1 cellular context compared by ENCODE assay signal in the genomic region with DNA sequence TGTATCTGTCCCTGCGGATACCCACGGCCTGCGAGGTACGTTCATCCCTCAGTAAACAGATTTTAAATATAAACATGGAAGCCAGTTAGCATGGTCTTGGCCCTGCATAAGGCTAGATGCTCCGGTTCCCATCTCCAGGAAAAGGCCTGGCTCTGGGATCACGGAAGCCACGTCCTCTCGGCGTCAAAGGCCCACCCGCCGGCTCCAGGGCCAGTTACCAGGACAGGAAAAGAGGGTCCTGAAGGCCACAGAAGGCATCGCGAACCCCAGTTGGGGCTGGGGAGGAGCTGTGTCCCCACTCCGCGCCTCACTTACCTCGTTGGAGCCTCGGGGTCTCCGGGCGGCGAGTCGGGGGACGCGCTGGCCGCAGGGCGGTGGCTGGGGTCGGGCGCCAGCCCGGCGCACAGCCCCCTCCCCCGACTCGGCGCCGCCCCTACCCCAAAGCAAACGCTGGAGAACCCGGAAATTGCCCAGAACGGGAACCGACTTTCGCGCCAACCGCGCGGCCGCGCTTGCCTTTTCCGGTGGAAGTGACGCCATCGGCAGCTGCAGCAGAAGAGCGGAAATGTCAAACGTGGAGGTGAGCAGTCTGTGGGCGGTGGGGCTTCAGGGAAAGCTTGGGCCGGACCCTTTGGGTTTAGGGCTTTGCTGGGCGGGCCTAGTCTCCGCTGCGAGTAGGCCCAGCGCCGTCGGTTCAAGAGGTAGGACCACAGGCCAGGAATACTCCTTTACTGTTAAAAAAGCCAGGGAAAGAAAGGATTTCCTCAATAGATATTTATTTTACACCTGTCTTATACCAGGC.
A peak's percentile ranks its signal among the peaks of the same experiment; 100 is the strongest.
TF ChIP-seq lines count a peak whose summit lies in the region.

TSS of gene TOPBP1 (minus strand) at position 488 of the 802 bp plus-strand sequence. CDS start 814 bp downstream, outside the sequence.

TF ChIP-seq in HEK293, 187 proteins besides CTCF, POLR2A, EP300 and RAD21 (continued from another document and continues in another):
- TF ChIP-seq, protein P1, sequence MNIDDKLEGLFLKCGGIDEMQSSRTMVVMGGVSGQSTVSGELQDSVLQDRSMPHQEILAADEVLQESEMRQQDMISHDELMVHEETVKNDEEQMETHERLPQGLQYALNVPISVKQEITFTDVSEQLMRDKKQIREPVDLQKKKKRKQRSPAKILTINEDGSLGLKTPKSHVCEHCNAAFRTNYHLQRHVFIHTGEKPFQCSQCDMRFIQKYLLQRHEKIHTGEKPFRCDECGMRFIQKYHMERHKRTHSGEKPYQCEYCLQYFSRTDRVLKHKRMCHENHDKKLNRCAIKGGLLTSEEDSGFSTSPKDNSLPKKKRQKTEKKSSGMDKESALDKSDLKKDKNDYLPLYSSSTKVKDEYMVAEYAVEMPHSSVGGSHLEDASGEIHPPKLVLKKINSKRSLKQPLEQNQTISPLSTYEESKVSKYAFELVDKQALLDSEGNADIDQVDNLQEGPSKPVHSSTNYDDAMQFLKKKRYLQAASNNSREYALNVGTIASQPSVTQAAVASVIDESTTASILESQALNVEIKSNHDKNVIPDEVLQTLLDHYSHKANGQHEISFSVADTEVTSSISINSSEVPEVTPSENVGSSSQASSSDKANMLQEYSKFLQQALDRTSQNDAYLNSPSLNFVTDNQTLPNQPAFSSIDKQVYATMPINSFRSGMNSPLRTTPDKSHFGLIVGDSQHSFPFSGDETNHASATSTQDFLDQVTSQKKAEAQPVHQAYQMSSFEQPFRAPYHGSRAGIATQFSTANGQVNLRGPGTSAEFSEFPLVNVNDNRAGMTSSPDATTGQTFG (tag by site-specific recombination; IDR thresholded peaks at IDR 0.05; ENCODE audit: borderline replicate concordance), result no peak
- TF ChIP-seq, protein P2, sequence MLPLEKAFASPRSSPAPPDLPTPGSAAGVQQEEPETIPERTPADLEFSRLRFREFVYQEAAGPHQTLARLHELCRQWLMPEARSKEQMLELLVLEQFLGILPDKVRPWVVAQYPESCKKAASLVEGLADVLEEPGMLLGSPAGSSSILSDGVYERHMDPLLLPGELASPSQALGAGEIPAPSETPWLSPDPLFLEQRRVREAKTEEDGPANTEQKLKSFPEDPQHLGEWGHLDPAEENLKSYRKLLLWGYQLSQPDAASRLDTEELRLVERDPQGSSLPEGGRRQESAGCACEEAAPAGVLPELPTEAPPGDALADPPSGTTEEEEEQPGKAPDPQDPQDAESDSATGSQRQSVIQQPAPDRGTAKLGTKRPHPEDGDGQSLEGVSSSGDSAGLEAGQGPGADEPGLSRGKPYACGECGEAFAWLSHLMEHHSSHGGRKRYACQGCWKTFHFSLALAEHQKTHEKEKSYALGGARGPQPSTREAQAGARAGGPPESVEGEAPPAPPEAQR (tag by site-specific recombination; IDR thresholded peaks at IDR 0.05), result no peak
- TF ChIP-seq ZNF280C (tag by site-specific recombination; IDR thresholded peaks at IDR 0.05), result no peak
- TF ChIP-seq ZNF146 (tag by site-specific recombination; IDR thresholded peaks at IDR 0.05), result no peak
- no peak for TF ChIP-seq ZNF175 (tag by site-specific recombination; IDR thresholded peaks at IDR 0.05)
- TF ChIP-seq KLF8 (tag by site-specific recombination; IDR thresholded peaks at IDR 0.05), result no peak
- no peak for TF ChIP-seq ZSCAN23 (tag by site-specific recombination; IDR thresholded peaks at IDR 0.05)
- no peak for TF ChIP-seq ZNF837 (tag by site-specific recombination; IDR thresholded peaks at IDR 0.05)
- TF ChIP-seq ZBTB1 (tag by site-specific recombination; IDR thresholded peaks at IDR 0.05), result no peak
- TF ChIP-seq ZBTB10 (tag by site-specific recombination; IDR thresholded peaks at IDR 0.05), result peak; percentile 29; the same call in 1 of the 2 replicates
- TF ChIP-seq, protein P3, sequence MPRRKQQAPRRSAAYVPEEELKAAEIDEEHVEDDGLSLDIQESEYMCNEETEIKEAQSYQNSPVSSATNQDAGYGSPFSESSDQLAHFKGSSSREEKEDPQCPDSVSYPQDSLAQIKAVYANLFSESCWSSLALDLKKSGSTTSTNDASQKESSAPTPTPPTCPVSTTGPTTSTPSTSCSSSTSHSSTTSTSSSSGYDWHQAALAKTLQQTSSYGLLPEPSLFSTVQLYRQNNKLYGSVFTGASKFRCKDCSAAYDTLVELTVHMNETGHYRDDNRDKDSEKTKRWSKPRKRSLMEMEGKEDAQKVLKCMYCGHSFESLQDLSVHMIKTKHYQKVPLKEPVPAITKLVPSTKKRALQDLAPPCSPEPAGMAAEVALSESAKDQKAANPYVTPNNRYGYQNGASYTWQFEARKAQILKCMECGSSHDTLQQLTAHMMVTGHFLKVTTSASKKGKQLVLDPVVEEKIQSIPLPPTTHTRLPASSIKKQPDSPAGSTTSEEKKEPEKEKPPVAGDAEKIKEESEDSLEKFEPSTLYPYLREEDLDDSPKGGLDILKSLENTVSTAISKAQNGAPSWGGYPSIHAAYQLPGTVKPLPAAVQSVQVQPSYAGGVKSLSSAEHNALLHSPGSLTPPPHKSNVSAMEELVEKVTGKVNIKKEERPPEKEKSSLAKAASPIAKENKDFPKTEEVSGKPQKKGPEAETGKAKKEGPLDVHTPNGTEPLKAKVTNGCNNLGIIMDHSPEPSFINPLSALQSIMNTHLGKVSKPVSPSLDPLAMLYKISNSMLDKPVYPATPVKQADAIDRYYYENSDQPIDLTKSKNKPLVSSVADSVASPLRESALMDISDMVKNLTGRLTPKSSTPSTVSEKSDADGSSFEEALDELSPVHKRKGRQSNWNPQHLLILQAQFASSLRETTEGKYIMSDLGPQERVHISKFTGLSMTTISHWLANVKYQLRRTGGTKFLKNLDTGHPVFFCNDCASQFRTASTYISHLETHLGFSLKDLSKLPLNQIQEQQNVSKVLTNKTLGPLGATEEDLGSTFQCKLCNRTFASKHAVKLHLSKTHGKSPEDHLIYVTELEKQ (tag by site-specific recombination; IDR thresholded peaks at IDR 0.05; ENCODE audit: borderline replicate concordance), result no peak
- peak; percentile 82 for TF ChIP-seq ZNF518A (tag by site-specific recombination; conservative IDR thresholded peaks at IDR 0.05; ENCODE audit: low read depth)
- TF ChIP-seq ZNF354C (tag by site-specific recombination; IDR thresholded peaks at IDR 0.05; ENCODE audit: borderline replicate concordance, low read depth), result no peak
- TF ChIP-seq ZNF341 (tag by site-specific recombination; IDR thresholded peaks at IDR 0.05; ENCODE audit: low read depth), result no peak
- TF ChIP-seq ZFHX2 (tag by site-specific recombination; conservative IDR thresholded peaks at IDR 0.05), result peak; percentile 74
- TF ChIP-seq ZNF654 (tag by site-specific recombination; IDR thresholded peaks at IDR 0.05; ENCODE audit: low read depth), result no peak
- no peak for TF ChIP-seq ZNF791 (tag by site-specific recombination; IDR thresholded peaks at IDR 0.05)
- TF ChIP-seq ZNF366 (tag by site-specific recombination; conservative IDR thresholded peaks at IDR 0.05), result no peak
- peak; percentile 45; the same call in 1 of the 2 replicates for TF ChIP-seq ZBTB21 (tag by site-specific recombination; IDR thresholded peaks at IDR 0.05)
- peak; percentile 55 for TF ChIP-seq EGR2 (tag by site-specific recombination; IDR thresholded peaks at IDR 0.05; ENCODE audit: low read depth)
- TF ChIP-seq ZNF214 (tag by site-specific recombination; IDR thresholded peaks at IDR 0.05; ENCODE audit: borderline replicate concordance), result no peak
- TF ChIP-seq HOXD13 (CRISPR knock-in tag; IDR thresholded peaks at IDR 0.05; ENCODE audit: borderline replicate concordance), result no peak
- TF ChIP-seq, protein P4, sequence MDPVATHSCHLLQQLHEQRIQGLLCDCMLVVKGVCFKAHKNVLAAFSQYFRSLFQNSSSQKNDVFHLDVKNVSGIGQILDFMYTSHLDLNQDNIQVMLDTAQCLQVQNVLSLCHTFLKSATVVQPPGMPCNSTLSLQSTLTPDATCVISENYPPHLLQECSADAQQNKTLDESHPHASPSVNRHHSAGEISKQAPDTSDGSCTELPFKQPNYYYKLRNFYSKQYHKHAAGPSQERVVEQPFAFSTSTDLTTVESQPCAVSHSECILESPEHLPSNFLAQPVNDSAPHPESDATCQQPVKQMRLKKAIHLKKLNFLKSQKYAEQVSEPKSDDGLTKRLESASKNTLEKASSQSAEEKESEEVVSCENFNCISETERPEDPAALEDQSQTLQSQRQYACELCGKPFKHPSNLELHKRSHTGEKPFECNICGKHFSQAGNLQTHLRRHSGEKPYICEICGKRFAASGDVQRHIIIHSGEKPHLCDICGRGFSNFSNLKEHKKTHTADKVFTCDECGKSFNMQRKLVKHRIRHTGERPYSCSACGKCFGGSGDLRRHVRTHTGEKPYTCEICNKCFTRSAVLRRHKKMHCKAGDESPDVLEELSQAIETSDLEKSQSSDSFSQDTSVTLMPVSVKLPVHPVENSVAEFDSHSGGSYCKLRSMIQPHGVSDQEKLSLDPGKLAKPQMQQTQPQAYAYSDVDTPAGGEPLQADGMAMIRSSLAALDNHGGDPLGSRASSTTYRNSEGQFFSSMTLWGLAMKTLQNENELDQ (tag by site-specific recombination; IDR thresholded peaks at IDR 0.05; ENCODE audit: low read depth), result no peak
- TF ChIP-seq KLF7 (tag by site-specific recombination; IDR thresholded peaks at IDR 0.05; ENCODE audit: borderline replicate concordance), result no peak
- no peak for TF ChIP-seq ZNF561 (tag by site-specific recombination; IDR thresholded peaks at IDR 0.05; ENCODE audit: borderline replicate concordance)
- no peak for TF ChIP-seq ZNF777 (tag by site-specific recombination; IDR thresholded peaks at IDR 0.05; ENCODE audit: borderline replicate concordance)
- TF ChIP-seq ZFP69B (tag by site-specific recombination; IDR thresholded peaks at IDR 0.05), result no peak
- TF ChIP-seq ZNF768 (tag by site-specific recombination; IDR thresholded peaks at IDR 0.05), result no peak
- no peak for TF ChIP-seq KLF17 (tag by site-specific recombination; IDR thresholded peaks at IDR 0.05)
- no peak for TF ChIP-seq ZSCAN16 (tag by site-specific recombination; IDR thresholded peaks at IDR 0.05)
- TF ChIP-seq ZNF223 (tag by site-specific recombination; IDR thresholded peaks at IDR 0.05), result no peak
